ENCODE assay signal across 24 cellular contexts in genomic region chr3:30245805-30246622, GRCh38.
DNase-seq lines count a peak whose midpoint lies in the region; ATAC-seq, FAIRE-seq and TF ChIP-seq lines count a peak whose summit lies in the region.
"Had no signal": no experiment of that assay in that cellular context is flagged by ENCODE, and none has a peak within 500 bp of the region (broad histone marks: within the 10 kb centered on the region; RNA-seq: fewer than 3 reads in every experiment).

No MANE protein-coding gene starts in this region.

- H3K36me3 ChIP-seq in A673 (ENCODE audit: insufficient read depth, low read length, poor library complexity, severe bottlenecking): no peaks in the 10 kb centered on the region
- no peaks in the 10 kb centered on the region for H3K36me3 ChIP-seq in H7 (replicated peaks; ENCODE audit: control insufficient read depth, insufficient read depth, low read length)
- H3K36me3 ChIP-seq in kidney (ENCODE audit: control insufficient read depth in 1 of 2, insufficient read depth in 2 of 2, low read length in 2 of 2): no peaks in the 10 kb centered on the region
- H3K36me3 ChIP-seq: SJSA1, upper lobe of right lung had no signal

- H3K27ac ChIP-seq in A673 (ENCODE audit: low read depth, low read length, poor library complexity, severe bottlenecking): no peak overlapping the region
- H3K27ac ChIP-seq in kidney (ENCODE audit: low read depth in 2 of 2, low read length in 2 of 2): no peak overlapping the region
- H3K27ac ChIP-seq: C4-2B, KMS-11, SJSA1, upper lobe of right lung had no signal

- intact Hi-C loops in A673 (cut with micrococcal nuclease; ENCODE audit: unreplicated experiment): no loop called here
- intact Hi-C loops in kidney (cut with DNase I): no loop called here
- intact Hi-C loops in Right ventricle myocardium superior (cut with DNase I): no loop called here

- no peak overlapping the region for H3K9ac ChIP-seq in kidney (ENCODE audit: low read length in 2 of 2)
- H3K9ac ChIP-seq: KMS-11 had no signal

- BruUV-seq in A673 (replicated peaks; lab: Mats Ljungman, UMichigan): no TSS peak

- no peak for TF ChIP-seq CTCF in A673 (conservative IDR thresholded peaks at IDR 0.05; ENCODE audit: low read depth, low read length)
- TF ChIP-seq CTCF in kidney (IDR thresholded peaks at IDR 0.05; ENCODE audit: borderline replicate concordance, extremely low read depth, insufficient read depth): no peak

- H3K4me1 ChIP-seq in A673 (ENCODE audit: insufficient read depth, low read length, poor library complexity, severe bottlenecking): peaks cover 11% of the 10 kb centered on the region
- H3K4me1 ChIP-seq in kidney (ENCODE audit: control insufficient read depth in 1 of 2, insufficient read depth in 1 of 2, low read depth in 1 of 2, low read length in 2 of 2): no peaks in the 10 kb centered on the region
- H3K4me1 ChIP-seq: SJSA1, upper lobe of right lung had no signal

- ATAC-seq in Right ventricle myocardium superior (ENCODE audit: poor library complexity): no peak
- ATAC-seq: esophagus mucosa, Panc1, sciatic nerve, upper lobe of right lung had no signal

- H3K4me3 ChIP-seq in A673 (ENCODE audit: low read depth, low read length, poor library complexity, severe bottlenecking) (no peak overlapping the region), H7 (ENCODE audit: insufficient read depth, low read depth, low read length) (no peak overlapping the region), kidney (ENCODE audit: low read length in 2 of 2) (no peak overlapping the region)
- H3K4me3 ChIP-seq: SJSA1, upper lobe of right lung had no signal

- DNase-seq in A673 (ENCODE audit: low spot score): peak; percentile 48
- DNase-seq in H7: peak; percentile 0
- DNase-seq in NCI-H69 (lab: John Stamatoyannopoulos, UW): peak; percentile 93
- DNase-seq in kidney tubule cell (ENCODE audit: low spot score): peak; percentile 3
- DNase-seq in cerebellar nuclear complex (lab: John Stamatoyannopoulos, UW): no peak
- DNase-seq in kidney: no peak
- no peak for DNase-seq in Right ventricle myocardium superior
- no peak for DNase-seq in dermis blood vessel endothelial cell
- DNase-seq: activated CD8-positive, alpha-beta memory T cell treated with anti-CD3 and anti-CD28 coated beads, Interleukin-2, amount 50 U/mL, for 48 hours; activated naive CD8-positive, alpha-beta T cell treated with anti-CD3 and anti-CD28 coated beads for 36 hours; foreskin melanocyte; GOT3; NCI-H1930; NCI-H446 treated with DMSO at 0.1 percent for 48 hours; NK-92 treated with Interleukin-12 subunit alpha and Interleukin-12 subunit beta, amount 100 ng/mL, for 24 hours; stimulated activated CD8-positive, alpha-beta memory T cell treated with anti-CD3 and anti-CD28 coated beads, Interleukin-4, amount 100 ng/mL, for 48 hours; T-helper 2 cell; upper lobe of right lung had no signal

- POLR2A ChIA-PET in A673 (lab: Charles Lee; ENCODE audit: low non-redundant PET): interaction anchor here (0.6 kb wide), 1 partner anchor 1310 kb away, joined by 10 read pairs; no protein-coding TSS in a partner anchor

- H3K9me3 ChIP-seq in A673 (ENCODE audit: low read depth, low read length, poor library complexity, severe bottlenecking): no peaks in the 10 kb centered on the region
- H3K9me3 ChIP-seq in kidney (ENCODE audit: control insufficient read depth in 1 of 2, low read length in 2 of 2): no peaks in the 10 kb centered on the region
- H3K9me3 ChIP-seq: SJSA1, upper lobe of right lung had no signal

- no peak for FAIRE-seq in kidney (lab: Jason Lieb, UNC)

- CTCF ChIA-PET in A673 (lab: Charles Lee): no interaction called here

- H3K27me3 ChIP-seq in A673 (replicated peaks; ENCODE audit: insufficient read depth, low read depth, low read length, poor library complexity): no peaks in the 10 kb centered on the region
- no peaks in the 10 kb centered on the region for H3K27me3 ChIP-seq in H7 (ENCODE audit: control insufficient read depth, insufficient read depth, low read length)
- H3K27me3 ChIP-seq: SJSA1, upper lobe of right lung had no signal

Comparison
In these comparisons a context has a peak if more than half of its experiments do, and no peak if none do; other contexts are left out.
1. DNase-seq: peak in A673 (single experiment), H7 (single experiment), NCI-H69 (single experiment) and kidney tubule cell (single experiment); none in cerebellar nuclear complex (0 of 2), kidney (single experiment), Right ventricle myocardium superior (single experiment) and dermis blood vessel endothelial cell (single experiment).